ENCODE assay signal across 8 cellular contexts in genomic region chr1:152001631-152002584, GRCh38. TPM values are rescaled to one million over a fixed set of nuclear protein-coding genes. Genes with fewer than 3 reads are reported as not detected.
DNase-seq lines count a peak whose midpoint lies in the region; ATAC-seq and TF ChIP-seq lines count a peak whose summit lies in the region.

No MANE protein-coding gene starts in this region.

- H3K27ac ChIP-seq in GM23338 (ENCODE audit: low read depth) (no peak overlapping the region), right lobe of liver (no peak overlapping the region)

- H3K4me1 ChIP-seq in GM23338 (ENCODE audit: insufficient read depth) (peaks cover 11% of the 10 kb centered on the region), right lobe of liver (no peaks in the 10 kb centered on the region)

- H3K27me3 ChIP-seq in GM23338 (ENCODE audit: insufficient read depth) (no peaks in the 10 kb centered on the region), right lobe of liver (no peaks in the 10 kb centered on the region)

- TF ChIP-seq POLR2A in right lobe of liver (IDR thresholded peaks at IDR 0.05): no peak

- H3K27ac Mint-ChIP-seq in GM23338: no peak overlapping the region

- no peaks in the 10 kb centered on the region for H3K9me3 Mint-ChIP-seq in GM23338

- peaks cover 0 to 3% (median 0%) of the 10 kb centered on the region in 4 donors for H3K9me3 ChIP-seq in right lobe of liver

- no peak overlapping the region for H3K4me2 ChIP-seq in GM23338

- DNase-seq in AG08396 (ENCODE audit: low spot score): peak; percentile 79
- DNase-seq in GM23338 (ENCODE audit: low spot score): peak; percentile 90
- peak; percentile 94 for DNase-seq in NCI-H226
- peak; percentile 64 for DNase-seq in activated CD4-positive, alpha-beta T cell treated with anti-CD3 and anti-CD28 coated beads for 1 hour
- DNase-seq in choroid plexus epithelial cell (ENCODE audit: low read depth): peak; percentile 99
- DNase-seq in right lobe of liver: peak; percentile 77 to 86 (median 77)
- peak; percentile 61 to 67 for DNase-seq in stimulated activated CD4-positive, alpha-beta T cell treated with anti-CD3 and anti-CD28 coated beads, Interleukin-2, amount 100 ng/mL, for 48 hours

- no peak overlapping the region for H3K4me3 ChIP-seq in GM23338
- no peak overlapping the region for H3K4me3 ChIP-seq in choroid plexus epithelial cell (ENCODE audit: low read depth, low read length)
- no peak overlapping the region for H3K4me3 ChIP-seq in right lobe of liver

- ATAC-seq in GM23338 (peak; percentile 77), right lobe of liver (peak; percentile 88 to 92 (median 90)), HG03469 (IDR thresholded peaks at IDR 0.05; ENCODE audit: unreplicated experiment) (no peak)

- H4K20me1 ChIP-seq in GM23338 (replicated peaks; ENCODE audit: insufficient read depth): no peaks in the 10 kb centered on the region

- H3K36me3 ChIP-seq in GM23338 (ENCODE audit: insufficient read depth) (no peaks in the 10 kb centered on the region), right lobe of liver (no peaks in the 10 kb centered on the region)

- peak; percentile 88 to 94 for TF ChIP-seq CTCF in GM23338 (conservative IDR thresholded peaks at IDR 0.05; ENCODE audit: low read depth in 2 of 2)
- TF ChIP-seq CTCF in choroid plexus epithelial cell (conservative IDR thresholded peaks at IDR 0.05; ENCODE audit: low read depth, low read length): peak; percentile 98
- TF ChIP-seq CTCF in right lobe of liver (IDR thresholded peaks at IDR 0.05): peak; percentile 93 to 95 (median 94)

- H2AFZ ChIP-seq in GM23338: peak overlapping the region; percentile 80

- no peaks in the 10 kb centered on the region for H3K27me3 Mint-ChIP-seq in GM23338 (ENCODE audit: insufficient read depth, low read depth, poor library complexity)

- intact Hi-C loops in right lobe of liver (cut with DNase I): loop anchor here in 1 of 2 donors (5.0 kb wide), 1 partner anchor 35 kb away; no protein-coding TSS in a partner anchor

- no peaks in the 10 kb centered on the region for H3K9me2 ChIP-seq in GM23338 (ENCODE audit: insufficient read depth)

- no peak overlapping the region for H3K4me3 Mint-ChIP-seq in GM23338

- 0 out of 2 replicates have a peak, but pooled peaks cover 2% of the 10 kb centered on the region for H3F3A ChIP-seq in GM23338 (replicated peaks; ENCODE audit: low read depth)

- 57% methylated on average over 3 of the region's 4 CpGs for WGBS in right lobe of liver (ENCODE audit: insufficient coverage, low coverage, low lambda C conversion rate, missing lambda C conversion rate)

- no peaks in the 10 kb centered on the region for H3K36me3 Mint-ChIP-seq in GM23338 (ENCODE audit: low read depth)

- no peaks in the 10 kb centered on the region for H3K79me2 ChIP-seq in GM23338 (replicated peaks; ENCODE audit: insufficient read depth)

- H3K4me1 Mint-ChIP-seq in GM23338: peaks cover 14% of the 10 kb centered on the region

TF ChIP-seq in GM23338, 12 proteins besides CTCF, POLR2A, EP300 and RAD21 (continues in another document):
- TF ChIP-seq NANOG (IDR thresholded peaks at IDR 0.05; ENCODE audit: borderline replicate concordance) (no peak), POLR2AphosphoS5 (IDR thresholded peaks at IDR 0.05; ENCODE audit: low read depth) (no peak), STAT1 (IDR thresholded peaks at IDR 0.05; ENCODE audit: unreplicated experiment) (no peak), ZNF114 (CRISPR knock-in tag; IDR thresholded peaks at IDR 0.05) (no peak), ETS1 (IDR thresholded peaks at IDR 0.05) (no peak), ZNF331 (CRISPR knock-in tag; IDR thresholded peaks at IDR 0.05; ENCODE audit: low read depth) (no peak), EZH2phosphoT487 (IDR thresholded peaks at IDR 0.05; ENCODE audit: unreplicated experiment) (no peak), JUNB (IDR thresholded peaks at IDR 0.05; ENCODE audit: unreplicated experiment) (no peak), CREB1 (CRISPR knock-in tag; IDR thresholded peaks at IDR 0.05; ENCODE audit: low read depth) (no peak), REST (IDR thresholded peaks at IDR 0.05; ENCODE audit: unreplicated experiment) (no peak)

RNA-seq across cellular contexts. Expression of gene S100A10, which starts 8.2 kb away (rescaled TPM):
- 25.6 and 35.9 TPM in 2 replicates for total RNA-seq in GM23338 (2014; rRNA removed; shearing (Covaris generic))
- polyA plus RNA-seq in GM23338 (2016; fragmentation: Nextera tagmentation; extraction: Ambion mirVana): 634 and 677 TPM in 2 replicates
- 100 to 1,000 TPM in 1 of 6 experiments, 10 to 100 TPM in 5; 48.5 to 192 (median 61.7) TPM for total RNA-seq in right lobe of liver

RNA-seq across cellular contexts. Expression of gene S100A11, which starts 34.9 kb away (rescaled TPM):
- 73.1 and 78.6 TPM in 2 replicates for total RNA-seq in GM23338 (2014; rRNA removed; shearing (Covaris generic))
- 596 and 668 TPM in 2 replicates for polyA plus RNA-seq in GM23338 (2016; fragmentation: Nextera tagmentation; extraction: Ambion mirVana)
- 10 to 100 TPM; 11.0 to 68.5 (median 25.3) TPM for total RNA-seq in right lobe of liver
